In the genomic region with DNA sequence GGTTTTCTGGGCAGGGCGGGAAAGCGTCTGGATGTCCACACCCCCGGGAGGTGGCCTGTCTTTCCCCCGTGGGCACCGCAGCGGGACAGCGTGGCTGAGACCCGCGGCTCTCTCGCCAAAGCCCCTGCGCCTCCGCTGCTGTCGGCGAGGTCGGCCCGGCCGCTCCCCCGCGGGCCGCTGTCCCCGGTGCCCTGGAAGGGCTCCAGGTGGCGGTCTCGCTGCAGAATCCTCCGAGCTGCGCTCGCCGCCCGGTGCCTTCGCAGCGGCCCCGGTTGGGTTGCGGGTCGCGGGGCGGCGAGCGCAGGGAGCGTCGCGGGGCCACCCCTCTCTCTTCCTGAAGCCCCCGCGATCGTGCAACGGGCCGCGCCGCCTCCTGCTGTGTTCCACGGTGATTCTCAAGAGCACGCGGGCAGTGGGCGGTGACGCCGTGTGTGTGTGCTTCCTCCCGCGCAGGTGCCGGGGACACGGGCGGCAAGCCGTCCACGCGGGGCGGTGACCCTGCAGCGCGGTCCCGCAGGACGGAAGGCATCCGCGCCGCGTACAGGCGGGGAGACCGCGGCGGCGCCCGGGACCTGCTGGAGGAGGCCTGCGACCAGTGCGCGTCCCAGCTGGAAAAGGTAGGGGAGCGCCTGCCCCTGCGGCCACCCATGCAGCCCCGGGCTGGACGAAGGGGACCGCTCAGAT, we compare ENCODE assay signal across 10 cellular contexts. TPM values are rescaled to one million over a fixed set of nuclear protein-coding genes. Genes with fewer than 3 reads are reported as not detected.
A peak's percentile ranks its signal among the peaks of the same experiment; 100 is the strongest.
DNase-seq lines count a peak whose midpoint lies in the region; ATAC-seq and TF ChIP-seq lines count a peak whose summit lies in the region.
"Had no signal": no experiment of that assay in that cellular context is flagged by ENCODE, and none has a peak within 500 bp of the region (broad histone marks: within the 10 kb centered on the region; RNA-seq: fewer than 3 reads in every experiment).

No MANE protein-coding gene starts in this region.

- no peak overlapping the region for H2AFZ ChIP-seq in SK-N-SH (ENCODE audit: low read depth)
- no peak overlapping the region for H2AFZ ChIP-seq in fibroblast of lung (ENCODE audit: low read length)

- H3K36me3 ChIP-seq in SK-N-SH (replicated peaks in 1 of 2; ENCODE audit: control insufficient read depth in 1 of 2, insufficient read depth in 2 of 2, low read length in 1 of 2) (no peaks in the 10 kb centered on the region), fibroblast of lung (ENCODE audit: control insufficient read depth, insufficient read depth, low read length) (no peaks in the 10 kb centered on the region)

- no peak for TF ChIP-seq EP300 in SK-N-SH (IDR thresholded peaks at IDR 0.05; ENCODE audit: borderline replicate concordance in 1 of 2, low read depth in 1 of 2, low read length in 1 of 2)

- peak overlapping the region; percentile 46 for H3K4me3 ChIP-seq in AG04450 (ENCODE audit: low read depth, low read length)
- peak overlapping the region in 1 of 2 experiments; percentile 23; a peak in 1 of 4 replicates for H3K4me3 ChIP-seq in SK-N-SH (ENCODE audit: low read depth in 2 of 2, low read length in 1 of 2)
- H3K4me3 ChIP-seq in fibroblast of lung (replicated peaks in 1 of 4; ENCODE audit: control extremely low read depth in 1 of 4, insufficient read depth in 1 of 4, low read depth in 3 of 4, low read length in 4 of 4): peak overlapping the region in 3 of 4 experiments; percentile 8 to 44 (median 35)
- H3K4me3 ChIP-seq: BLaER1 treated with 17β-estradiol and CSF1 and Interleukin-3, amounts not matched to agents 10 nM and 100 nM had no signal

- WGBS in SK-N-SH (ENCODE audit: low lambda C conversion rate): 52% methylated on average over 25 of the region's 84 CpGs

- POLR2A ChIA-PET in AG04450 (lab: Yijun Ruan, JAX) (no interaction called here), SK-N-SH (lab: Yijun Ruan, JAX) (no interaction called here)

- H3K9me3 ChIP-seq in AG04450 (ENCODE audit: control insufficient read depth, insufficient read depth, low read length): no peaks in the 10 kb centered on the region; the same call in 1 of the 2 replicates
- no peaks in the 10 kb centered on the region for H3K9me3 ChIP-seq in SK-N-SH
- H3K9me3 ChIP-seq in fibroblast of lung (ENCODE audit: control insufficient read depth, insufficient read depth, low read depth, low read length): no peaks in the 10 kb centered on the region

- peaks cover 7 to 17% (median 7%) of the 10 kb centered on the region in 3 donors for H3K27me3 Mint-ChIP-seq in naive B cell

- H3K27me3 ChIP-seq in AG04450 (ENCODE audit: control insufficient read depth, insufficient read depth, low read length): peaks cover 8% of the 10 kb centered on the region
- H3K27me3 ChIP-seq in SK-N-SH (ENCODE audit: insufficient read depth): no peaks in the 10 kb centered on the region
- no peaks in the 10 kb centered on the region for H3K27me3 ChIP-seq in fibroblast of lung (ENCODE audit: control insufficient read depth, insufficient read depth, low read length)

- peak; percentile 56 to 58 for ATAC-seq in naive B cell (ENCODE audit: low read depth in 2 of 2)

- TF ChIP-seq CTCF in AG04450 (IDR thresholded peaks at IDR 0.05; ENCODE audit: low read depth, low read length) (no peak), SK-N-SH (IDR thresholded peaks at IDR 0.05) (no peak), fibroblast of lung (conservative IDR thresholded peaks at IDR 0.05 in 1 of 2, IDR thresholded peaks at IDR 0.05 in 1 of 2; ENCODE audit: low read depth in 1 of 2, low read length in 2 of 2) (no peak)

- H3K9me2 ChIP-seq in SK-N-SH: no peaks in the 10 kb centered on the region

- DNase-seq in AG04450 (ENCODE audit: low read depth, low spot score) (no peak), SK-N-SH (peak; percentile 87), fibroblast of lung (ENCODE audit: low read depth in 2 of 2) (peak in 1 of 2 donors; percentile 18), naive B cell (peak; percentile 5), midbrain (lab: John Stamatoyannopoulos, UW) (no peak), D341Med (ENCODE audit: low spot score) (no peak), medulla oblongata (ENCODE audit: extremely low spot score) (no peak), inferior parietal cortex (ENCODE audit: extremely low spot score) (no peak)
- DNase-seq: NCI-H1105 had no signal

- no peak for TF ChIP-seq RAD21 in SK-N-SH (IDR thresholded peaks at IDR 0.05; ENCODE audit: low read length)

- H3K79me2 ChIP-seq in SK-N-SH (ENCODE audit: insufficient read depth): no peaks in the 10 kb centered on the region
- no peaks in the 10 kb centered on the region for H3K79me2 ChIP-seq in fibroblast of lung (ENCODE audit: control insufficient read depth, insufficient read depth, low read length)

- CTCF ChIA-PET in AG04450 (lab: Charles Lee) (interaction anchor here (0.6 to 2.2 kb wide), 2 partner anchors 10 to 55 kb away, joined by 3 to 9 read pairs; no protein-coding TSS in a partner anchor), SK-N-SH (lab: Yijun Ruan, JAX) (interaction anchor here (0.9 to 2.7 kb wide), 3 partner anchors 34 to 71 kb away, joined by 3 to 9 read pairs (median 4); no protein-coding TSS in a partner anchor)

- H3K27ac Mint-ChIP-seq in naive B cell: no peak overlapping the region

- H3K36me3 Mint-ChIP-seq in naive B cell: peaks cover 15 to 19% of the 10 kb centered on the region in 2 donors

- H3K27ac ChIP-seq in AG04450 (ENCODE audit: low read depth, low read length): no peak overlapping the region
- H3K27ac ChIP-seq in SK-N-SH (ENCODE audit: low read depth in 2 of 2, low read length in 1 of 2): no peak overlapping the region
- H3K27ac ChIP-seq in fibroblast of lung (ENCODE audit: insufficient read depth, low read length): no peak overlapping the region
- H3K27ac ChIP-seq: BLaER1 treated with 17β-estradiol and CSF1 and Interleukin-3, amounts not matched to agents 10 nM and 100 nM had no signal

- peaks cover 8 to 16% (median 16%) of the 10 kb centered on the region in 3 donors for H3K4me1 Mint-ChIP-seq in naive B cell

- no peak overlapping the region for H3K9ac ChIP-seq in SK-N-SH
- no peak overlapping the region for H3K9ac ChIP-seq in fibroblast of lung (ENCODE audit: insufficient read depth, low read length)
- H3K9ac ChIP-seq: BLaER1 treated with 17β-estradiol and CSF1 and Interleukin-3, amounts not matched to agents 10 nM and 100 nM had no signal

- H4K20me1 ChIP-seq in SK-N-SH (ENCODE audit: insufficient read depth) (no peaks in the 10 kb centered on the region), fibroblast of lung (ENCODE audit: control insufficient read depth, extremely low read depth, insufficient read depth, low read length) (no peaks in the 10 kb centered on the region)
- H4K20me1 ChIP-seq: BLaER1 treated with 17β-estradiol and CSF1 and Interleukin-3, amounts not matched to agents 10 nM and 100 nM had no signal

- peaks cover 0 to 7% (median 0%) of the 10 kb centered on the region in 7 donors for H3K9me3 Mint-ChIP-seq in naive B cell

- H3K4me1 ChIP-seq in SK-N-SH (ENCODE audit: control insufficient read depth in 1 of 2, insufficient read depth in 2 of 2, low read depth in 1 of 2, low read length in 1 of 2) (peaks cover 0 to 6% of the 10 kb centered on the region in 2 experiments; a peak in 2 of 4 replicates), fibroblast of lung (ENCODE audit: control insufficient read depth, extremely low read depth, insufficient read depth, low read length) (no peaks in the 10 kb centered on the region)
- H3K4me1 ChIP-seq: BLaER1 treated with 17β-estradiol and CSF1 and Interleukin-3, amounts not matched to agents 10 nM and 100 nM had no signal

- peak overlapping the region in 5 of 8 donors; percentile 60 to 75 (median 70) for H3K4me3 Mint-ChIP-seq in naive B cell

- no peaks in the 10 kb centered on the region for H3F3A ChIP-seq in SK-N-SH (replicated peaks; ENCODE audit: insufficient read depth)

- no peak overlapping the region for H3K4me2 ChIP-seq in SK-N-SH
- H3K4me2 ChIP-seq in fibroblast of lung (ENCODE audit: extremely low read depth, insufficient read depth, low read length): peak overlapping the region; percentile 68
- H3K4me2 ChIP-seq: BLaER1 treated with 17β-estradiol and CSF1 and Interleukin-3, amounts not matched to agents 10 nM and 100 nM had no signal

TF ChIP-seq in SK-N-SH, 30 proteins besides CTCF, POLR2A, EP300 and RAD21 (continues in another document):
- TF ChIP-seq, protein P1, sequence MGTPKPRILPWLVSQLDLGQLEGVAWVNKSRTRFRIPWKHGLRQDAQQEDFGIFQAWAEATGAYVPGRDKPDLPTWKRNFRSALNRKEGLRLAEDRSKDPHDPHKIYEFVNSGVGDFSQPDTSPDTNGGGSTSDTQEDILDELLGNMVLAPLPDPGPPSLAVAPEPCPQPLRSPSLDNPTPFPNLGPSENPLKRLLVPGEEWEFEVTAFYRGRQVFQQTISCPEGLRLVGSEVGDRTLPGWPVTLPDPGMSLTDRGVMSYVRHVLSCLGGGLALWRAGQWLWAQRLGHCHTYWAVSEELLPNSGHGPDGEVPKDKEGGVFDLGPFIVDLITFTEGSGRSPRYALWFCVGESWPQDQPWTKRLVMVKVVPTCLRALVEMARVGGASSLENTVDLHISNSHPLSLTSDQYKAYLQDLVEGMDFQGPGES (IDR thresholded peaks at IDR 0.05; ENCODE audit: low read depth, low read length): no peak
- TF ChIP-seq JUND (IDR thresholded peaks at IDR 0.05) (no peak), RCOR1 (IDR thresholded peaks at IDR 0.05; ENCODE audit: low read length) (no peak), RFX5 (IDR thresholded peaks at IDR 0.05; ENCODE audit: low read length) (no peak), POLR2AphosphoS5 (IDR thresholded peaks at IDR 0.05; ENCODE audit: low read depth, low read length) (no peak), EZH2phosphoT487 (IDR thresholded peaks at IDR 0.05; ENCODE audit: borderline replicate concordance, low read depth) (no peak)
- TF ChIP-seq, protein P2, sequence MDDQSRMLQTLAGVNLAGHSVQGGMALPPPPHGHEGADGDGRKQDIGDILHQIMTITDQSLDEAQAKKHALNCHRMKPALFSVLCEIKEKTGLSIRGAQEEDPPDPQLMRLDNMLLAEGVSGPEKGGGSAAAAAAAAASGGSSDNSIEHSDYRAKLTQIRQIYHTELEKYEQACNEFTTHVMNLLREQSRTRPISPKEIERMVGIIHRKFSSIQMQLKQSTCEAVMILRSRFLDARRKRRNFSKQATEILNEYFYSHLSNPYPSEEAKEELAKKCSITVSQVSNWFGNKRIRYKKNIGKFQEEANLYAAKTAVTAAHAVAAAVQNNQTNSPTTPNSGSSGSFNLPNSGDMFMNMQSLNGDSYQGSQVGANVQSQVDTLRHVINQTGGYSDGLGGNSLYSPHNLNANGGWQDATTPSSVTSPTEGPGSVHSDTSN (IDR thresholded peaks at IDR 0.05): no peak

RNA-seq across cellular contexts. Expression of a gene that starts 54.3 kb away (rescaled TPM):
- polyA plus RNA-seq in AG04450 (2011; rRNA removed) (5.6 and 6.4 TPM in 2 replicates), SK-N-SH (2012; rRNA removed) (6.5 and 6.9 TPM in 2 replicates), fibroblast of lung (3.8 and 6.6 TPM in 2 replicates), naive B cell (ENCODE audit: low read depth in 6 of 6) (10 to 100 TPM in 1 of 6 donors, 1 to 10 TPM in 5; 3.4 to 10.3 (median 6.0) TPM)
- 12.2 and 17.3 TPM in 2 replicates for polyA minus RNA-seq in AG04450 (2011; rRNA and poly(A)+ RNA removed)
- 2.5 and 3.6 TPM in 2 replicates for polyA plus RNA-seq in SK-N-SH (2012; cell fraction: cytosol; rRNA removed)
- 19.7 and 21.0 TPM in 2 replicates for polyA plus RNA-seq in SK-N-SH (2012; cell fraction: nucleus; rRNA removed)
- total RNA-seq in fibroblast of lung: 8.7 and 12.2 TPM in 2 replicates
- polyA plus RNA-seq in fibroblast of lung (2012): 6.0 and 9.1 TPM in 2 replicates
- 15.3 and 25.1 TPM in 2 replicates for polyA minus RNA-seq in fibroblast of lung (ENCODE audit: low replicate concordance)

Comparison
In these comparisons a context has a peak if more than half of its experiments do, and no peak if none do; other contexts are left out.
1. DNase-seq: peak in SK-N-SH (single experiment) and naive B cell (single experiment); none in AG04450 (single experiment), midbrain (single experiment), D341Med (single experiment), medulla oblongata (single experiment) and inferior parietal cortex (single experiment).